In genomic region chr10:42177793-42178689, GRCh38 we compare ENCODE assay signal across 8 cellular contexts.
DNase-seq lines count a peak whose midpoint lies in the region; ATAC-seq, FAIRE-seq and TF ChIP-seq lines count a peak whose summit lies in the region.
"Not testable (repeated sequence)": the region's sequence is repeated elsewhere in the genome, so short reads cannot be mapped to it uniquely, and the experiment has no call there.

No MANE protein-coding gene starts in this region.

- POLR2A ChIA-PET in A549 (lab: Yijun Ruan, JAX); activated naive CD8-positive, alpha-beta T cell treated with anti-CD3 and anti-CD28 coated beads, Interleukin-2, amount 10 ng/mL, durations not matched to agents 7 days and 5 days (lab: Charles Lee): not testable (repeated sequence)

- not testable (repeated sequence) for H3K4me1 ChIP-seq in A549; kidney (ENCODE audit: control insufficient read depth in 1 of 2, insufficient read depth in 1 of 2, low read depth in 1 of 2, low read length in 2 of 2); sigmoid colon

- H3K27me3 Mint-ChIP-seq in activated naive CD8-positive, alpha-beta T cell treated with anti-CD3 and anti-CD28 coated beads, Interleukin-2, amount 10 ng/mL, durations not matched to agents 7 days and 5 days, result peaks cover 23% of the 10 kb centered on the region

- intact Hi-C loops in kidney (cut with DNase I); sigmoid colon (cut with DNase I): not testable (repeated sequence)

- H3K27ac ChIP-seq in A549; kidney (ENCODE audit: low read depth in 2 of 2, low read length in 2 of 2); sigmoid colon: not testable (repeated sequence)

- not testable (repeated sequence) for H3K36me3 Mint-ChIP-seq in activated naive CD8-positive, alpha-beta T cell treated with anti-CD3 and anti-CD28 coated beads, Interleukin-2, amount 10 ng/mL, durations not matched to agents 7 days and 5 days

- peak; percentile 39 to 51; a peak in 4 of 5 replicates for TF ChIP-seq RAD21 in A549 (conservative IDR thresholded peaks at IDR 0.05 in 1 of 2, IDR thresholded peaks at IDR 0.05 in 1 of 2)

- H3K4me3 ChIP-seq in A549 (peak overlapping the region; percentile 28; the same call in 2 of the 3 replicates), sigmoid colon (peak overlapping the region in 1 of 4 donors; percentile 29)
- H3K4me3 ChIP-seq in kidney (ENCODE audit: low read length in 2 of 2), result not testable (repeated sequence)

- not testable (repeated sequence) for ATAC-seq in A549; activated naive CD8-positive, alpha-beta T cell treated with anti-CD3 and anti-CD28 coated beads, Interleukin-2, amount 10 ng/mL, durations not matched to agents 7 days and 5 days (ENCODE audit: low read depth)

- H3K4me1 Mint-ChIP-seq in activated naive CD8-positive, alpha-beta T cell treated with anti-CD3 and anti-CD28 coated beads, Interleukin-2, amount 10 ng/mL, durations not matched to agents 7 days and 5 days, result not testable (repeated sequence)

- peak in 1 of 2 experiments; percentile 18 for DNase-seq in A549 (ENCODE audit: low read depth in 1 of 2, low spot score in 1 of 2)
- DNase-seq in EL, result peak; percentile 0
- DNase-seq in LHCN-M2 (ENCODE audit: low read depth), result peak; percentile 24
- DNase-seq in SK-MEL-5 (ENCODE audit: low read depth, low spot score), result peak; percentile 31
- DNase-seq in activated naive CD8-positive, alpha-beta T cell treated with anti-CD3 and anti-CD28 coated beads, Interleukin-2, amount 10 ng/mL, durations not matched to agents 7 days and 5 days; kidney; sigmoid colon: not testable (repeated sequence)

- peak overlapping the region; percentile 64 for H3K4me2 ChIP-seq in A549

- peaks cover 5 to 51% (median 7%) of the 10 kb centered on the region in 3 donors for H3K27me3 ChIP-seq in sigmoid colon

- in situ Hi-C loops in SK-MEL-5 (cut with HindIII; ENCODE audit: low pct_unique_long_range_greater_than_20kb, low sequenced_read_pairs), result not testable (repeated sequence)

- H3K9me3 Mint-ChIP-seq in activated naive CD8-positive, alpha-beta T cell treated with anti-CD3 and anti-CD28 coated beads, Interleukin-2, amount 10 ng/mL, durations not matched to agents 7 days and 5 days, result not testable (repeated sequence)

- not testable (repeated sequence) for H3K9me3 ChIP-seq in A549; kidney (ENCODE audit: control insufficient read depth in 1 of 2, low read length in 2 of 2); sigmoid colon

- 23% methylated on average over 10 of the region's 30 CpGs for WGBS in A549 (ENCODE audit: missing lambda C conversion rate)
- 12 to 20% methylated on average over 30 of the region's 30 CpGs for WGBS in sigmoid colon, 2 donors

- TF ChIP-seq POLR2A in A549 (IDR thresholded peaks at IDR 0.05; ENCODE audit: low read length); sigmoid colon (IDR thresholded peaks at IDR 0.05): not testable (repeated sequence)

- FAIRE-seq in A549 (lab: Jason Lieb, UNC), result not testable (repeated sequence)
- FAIRE-seq in endometrium (lab: Jason Lieb, UNC) (peak; percentile 92), kidney (lab: Jason Lieb, UNC) (peak; percentile 13)

- TF ChIP-seq CTCF in A549 (IDR thresholded peaks at IDR 0.05), result peak; percentile 40
- peak; percentile 35 for TF ChIP-seq CTCF in kidney (IDR thresholded peaks at IDR 0.05; ENCODE audit: borderline replicate concordance, extremely low read depth, insufficient read depth)
- peak in 3 of 4 experiments; percentile 17 to 47 (median 43) for TF ChIP-seq CTCF in sigmoid colon (IDR thresholded peaks at IDR 0.05)

- CTCF ChIA-PET in A549 (lab: Yijun Ruan, JAX), result interaction anchor here (0.6 kb wide), 1 partner anchor 1072 kb away, joined by 3 read pairs; no protein-coding TSS in a partner anchor

- peak overlapping the region; percentile 65 for H3K27ac Mint-ChIP-seq in activated naive CD8-positive, alpha-beta T cell treated with anti-CD3 and anti-CD28 coated beads, Interleukin-2, amount 10 ng/mL, durations not matched to agents 7 days and 5 days

- peak overlapping the region; percentile 52 for H3K4me3 Mint-ChIP-seq in activated naive CD8-positive, alpha-beta T cell treated with anti-CD3 and anti-CD28 coated beads, Interleukin-2, amount 10 ng/mL, durations not matched to agents 7 days and 5 days

- H3K9ac ChIP-seq in kidney (ENCODE audit: low read length in 2 of 2), result not testable (repeated sequence)

- TF ChIP-seq EP300 in A549 (IDR thresholded peaks at IDR 0.05); sigmoid colon (IDR thresholded peaks at IDR 0.05): not testable (repeated sequence)

- not testable (repeated sequence) for H3K36me3 ChIP-seq in kidney (ENCODE audit: control insufficient read depth in 1 of 2, insufficient read depth in 2 of 2, low read length in 2 of 2); sigmoid colon
